21 cellular contexts compared by ENCODE assay signal in the genomic region with DNA sequence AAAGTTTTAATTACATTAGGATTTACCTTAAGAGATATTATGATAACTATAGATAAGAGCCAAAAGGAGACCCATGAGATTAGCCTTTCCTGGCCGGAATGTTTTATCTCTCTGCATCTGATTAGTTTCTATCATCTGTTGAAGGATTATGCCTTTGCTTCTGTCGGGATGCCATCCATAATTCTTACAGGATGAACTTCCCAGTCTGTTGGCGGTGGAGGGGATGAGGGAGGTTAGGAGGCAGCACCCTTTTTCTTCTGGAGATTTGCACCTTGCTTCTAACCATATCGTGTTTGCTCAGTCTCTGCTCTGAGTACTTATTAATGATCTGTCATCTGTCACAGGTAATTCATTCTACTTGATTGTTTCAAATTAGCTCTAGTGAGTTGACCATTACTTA.
A peak's percentile ranks its signal among the peaks of the same experiment; 100 is the strongest.
DNase-seq lines count a peak whose midpoint lies in the region; ATAC-seq, FAIRE-seq and TF ChIP-seq lines count a peak whose summit lies in the region.
"Had no signal": no experiment of that assay in that cellular context is flagged by ENCODE, and none has a peak within 500 bp of the region (broad histone marks: within the 10 kb centered on the region; RNA-seq: fewer than 3 reads in every experiment).

No MANE protein-coding gene starts in this region.

- H3K4me1 ChIP-seq in osteoblast (ENCODE audit: insufficient read depth, low read length), result no peaks in the 10 kb centered on the region
- peaks cover 17% of the 10 kb centered on the region for H3K4me1 ChIP-seq in Karpas-422 (ENCODE audit: low read length)
- H3K4me1 ChIP-seq: HAP-1 had no signal

- peak overlapping the region; percentile 14 for H2AFZ ChIP-seq in osteoblast (ENCODE audit: low read length)
- H2AFZ ChIP-seq in Karpas-422 (ENCODE audit: low read length), result no peak overlapping the region

- H3K9ac ChIP-seq in Karpas-422 (ENCODE audit: low read length), result no peak overlapping the region

- H4K20me1 ChIP-seq in osteoblast (ENCODE audit: insufficient read depth, low read length) (no peaks in the 10 kb centered on the region), Karpas-422 (ENCODE audit: insufficient read depth, low read depth, low read length) (no peaks in the 10 kb centered on the region)

- ATAC-seq in HG02678 (IDR thresholded peaks at IDR 0.05; ENCODE audit: unreplicated experiment), result no peak
- ATAC-seq in HG02973 (IDR thresholded peaks at IDR 0.05; ENCODE audit: unreplicated experiment), result no peak
- ATAC-seq: GM12878 had no signal

- H3K27ac ChIP-seq in WERI-Rb-1 (peak overlapping the region; percentile 71), osteoblast (ENCODE audit: low read depth, low read length) (no peak overlapping the region), Karpas-422 (ENCODE audit: low read length) (no peak overlapping the region)

- no peak for TF ChIP-seq CTCF in WERI-Rb-1 (IDR thresholded peaks at IDR 0.05; ENCODE audit: low read depth, low read length)
- TF ChIP-seq CTCF in osteoblast (IDR thresholded peaks at IDR 0.05; ENCODE audit: extremely low read depth, low read depth, low read length), result no peak

- no peak overlapping the region for H3K4me2 ChIP-seq in osteoblast (ENCODE audit: insufficient read depth, low read length)
- H3K4me2 ChIP-seq in Karpas-422 (ENCODE audit: low read depth, low read length, poor library complexity, severe bottlenecking), result no peak overlapping the region

- FAIRE-seq in GM19239 (lab: Jason Lieb, UNC), result peak; percentile 42
- FAIRE-seq: GM12878, H54 had no signal

- H3K79me2 ChIP-seq in osteoblast (ENCODE audit: insufficient read depth, low read length), result no peaks in the 10 kb centered on the region
- H3K79me2 ChIP-seq in Karpas-422 (ENCODE audit: low read length), result peaks cover 89% of the 10 kb centered on the region

- H3K27me3 ChIP-seq in WERI-Rb-1 (ENCODE audit: insufficient read depth, low read depth, severe bottlenecking) (no peaks in the 10 kb centered on the region), osteoblast (ENCODE audit: insufficient read depth, low read length) (no peaks in the 10 kb centered on the region), Karpas-422 (ENCODE audit: low read length) (no peaks in the 10 kb centered on the region)

- H3K9me3 ChIP-seq in WERI-Rb-1 (ENCODE audit: severe bottlenecking) (no peaks in the 10 kb centered on the region), osteoblast (ENCODE audit: low read depth, low read length) (no peaks in the 10 kb centered on the region), Karpas-422 (ENCODE audit: low read length) (no peaks in the 10 kb centered on the region)
- H3K9me3 ChIP-seq: HAP-1 had no signal

- H3K4me3 ChIP-seq in WERI-Rb-1 (ENCODE audit: low read depth, low read length), result no peak overlapping the region
- H3K4me3 ChIP-seq in osteoblast (ENCODE audit: insufficient read depth, low read length), result no peak overlapping the region
- H3K4me3 ChIP-seq in Karpas-422 (ENCODE audit: low read length), result no peak overlapping the region
- H3K4me3 ChIP-seq: GM12878, HAP-1 had no signal

- no peaks in the 10 kb centered on the region for H3K9me2 ChIP-seq in Karpas-422 (replicated peaks; ENCODE audit: insufficient read depth, low read length)

- no peak for DNase-seq in GM19239 (ENCODE audit: insufficient read length, low spot score)
- DNase-seq in NCI-H69 (lab: John Stamatoyannopoulos, UW), result peak; percentile 40
- peak; percentile 86 for DNase-seq in WERI-Rb-1
- DNase-seq in osteoblast (ENCODE audit: insufficient read length, low spot score, missing footprints), result no peak
- DNase-seq in Karpas-422, result no peak
- no peak for DNase-seq in SIG-M5 (lab: John Stamatoyannopoulos, UW)
- DNase-seq: C1 segment of cervical spinal cord; Calu3; CD4-positive, alpha-beta memory T cell; COR-L47; DMS 273 treated with DMSO at 0.1 percent for 48 hours; DMS79; EL; GDM1; GOT3; HFFc6 had no signal

- H3K36me3 ChIP-seq in WERI-Rb-1 (no peaks in the 10 kb centered on the region), osteoblast (ENCODE audit: insufficient read depth, low read length) (no peaks in the 10 kb centered on the region), Karpas-422 (ENCODE audit: insufficient read depth, low read length) (no peaks in the 10 kb centered on the region)
- H3K36me3 ChIP-seq: HAP-1 had no signal

Comparison
In these comparisons a context has a peak if more than half of its experiments do, and no peak if none do; other contexts are left out.
1. DNase-seq: peak in NCI-H69 (single experiment) and WERI-Rb-1 (single experiment); none in GM19239 (single experiment), osteoblast (single experiment), Karpas-422 (single experiment) and SIG-M5 (single experiment).